In genomic region chr1:224114787-224115175, GRCh38 we compare ENCODE assay signal across 8 cellular contexts. TPM values are rescaled to one million over a fixed set of nuclear protein-coding genes. Genes with fewer than 3 reads are reported as not detected.
DNase-seq lines count a peak whose midpoint lies in the region; ATAC-seq and TF ChIP-seq lines count a peak whose summit lies in the region.

No MANE protein-coding gene starts in this region.

- H3K27me3 Mint-ChIP-seq in T-helper 1 cell treated with Interleukin-12 subunit alpha and Interleukin-12 subunit beta and Interleukin-4 antibody, amounts not matched to agents 30 μg/mL and 1 μg/mL, for 36 hours (ENCODE audit: low read depth): peaks cover 15% of the 10 kb centered on the region
- H3K27me3 Mint-ChIP-seq in T-cell: peaks cover 3 to 6% of the 10 kb centered on the region in 2 donors
- H3K27me3 Mint-ChIP-seq in progenitor cell of endocrine pancreas: no peaks in the 10 kb centered on the region

- POLR2A ChIA-PET in T-cell (lab: Charles Lee): interaction anchor here in 1 of 2 donors (1.4 kb wide), 1 partner anchor 320 kb away, joined by 4 read pairs; the partner anchor contains the start of gene WDR26

- H3K27ac Mint-ChIP-seq in T-helper 1 cell treated with Interleukin-12 subunit alpha and Interleukin-12 subunit beta and Interleukin-4 antibody, amounts not matched to agents 30 μg/mL and 1 μg/mL, for 36 hours: peak overlapping the region; percentile 77
- H3K27ac Mint-ChIP-seq in T-cell: peak overlapping the region; percentile 91 to 96
- peak overlapping the region; percentile 83 for H3K27ac Mint-ChIP-seq in progenitor cell of endocrine pancreas

- TF ChIP-seq CTCF in foreskin keratinocyte (conservative IDR thresholded peaks at IDR 0.05): no peak
- no peak for TF ChIP-seq CTCF in progenitor cell of endocrine pancreas (IDR thresholded peaks at IDR 0.05; ENCODE audit: unreplicated experiment)

- H3K4me3 Mint-ChIP-seq in T-helper 1 cell treated with Interleukin-12 subunit alpha and Interleukin-12 subunit beta and Interleukin-4 antibody, amounts not matched to agents 30 μg/mL and 1 μg/mL, for 36 hours: peak overlapping the region; percentile 87
- H3K4me3 Mint-ChIP-seq in T-cell (peak overlapping the region; percentile 88 to 93 (median 93)), progenitor cell of endocrine pancreas (ENCODE audit: low read depth) (peak overlapping the region; percentile 87)

- DNase-seq in T-helper 1 cell (no peak), T-cell (peak in 1 of 34 experiments; percentile 14), foreskin keratinocyte (no peak), progenitor cell of endocrine pancreas (ENCODE audit: low spot score, unreplicated experiment) (no peak), NCI-H1105 (lab: John Stamatoyannopoulos, UW) (no peak), SKM-1 treated with dmso at 0.1 percent for 144 hours (lab: John Stamatoyannopoulos, UW; ENCODE audit: unreplicated experiment) (no peak)

- H3K36me3 Mint-ChIP-seq in T-helper 1 cell treated with Interleukin-12 subunit alpha and Interleukin-12 subunit beta and Interleukin-4 antibody, amounts not matched to agents 30 μg/mL and 1 μg/mL, for 36 hours (ENCODE audit: low read depth): peaks cover 7% of the 10 kb centered on the region
- H3K36me3 Mint-ChIP-seq in T-cell: peaks cover 5% of the 10 kb centered on the region
- H3K36me3 Mint-ChIP-seq in progenitor cell of endocrine pancreas (ENCODE audit: insufficient read depth): no peaks in the 10 kb centered on the region

- no peaks in the 10 kb centered on the region for H3K27me3 ChIP-seq in foreskin keratinocyte

- peaks cover 18% of the 10 kb centered on the region for H3K4me1 ChIP-seq in foreskin keratinocyte

- peaks cover 29% of the 10 kb centered on the region for H3K4me1 Mint-ChIP-seq in T-helper 1 cell treated with Interleukin-12 subunit alpha and Interleukin-12 subunit beta and Interleukin-4 antibody, amounts not matched to agents 30 μg/mL and 1 μg/mL, for 36 hours (ENCODE audit: low read depth)
- H3K4me1 Mint-ChIP-seq in T-cell: peaks cover 35 to 44% (median 36%) of the 10 kb centered on the region in 3 donors
- peaks cover 13% of the 10 kb centered on the region for H3K4me1 Mint-ChIP-seq in progenitor cell of endocrine pancreas (ENCODE audit: low read depth)

- CTCF ChIA-PET in T-cell (lab: Charles Lee): interaction anchor here (0.7 to 3.1 kb wide), 3 partner anchors 154 to 342 kb away, joined by 3 to 34 read pairs (median 3); no protein-coding TSS in a partner anchor

- H3K27ac ChIP-seq in foreskin keratinocyte: peak overlapping the region; percentile 85

- ATAC-seq in T-cell (replicated peaks in 1 of 4) (peak in 2 of 4 experiments; percentile 2 to 3), foreskin keratinocyte (no peak), GM19351 (IDR thresholded peaks at IDR 0.05; ENCODE audit: unreplicated experiment) (no peak)

- no peaks in the 10 kb centered on the region for H3K9me3 Mint-ChIP-seq in T-helper 1 cell treated with Interleukin-12 subunit alpha and Interleukin-12 subunit beta and Interleukin-4 antibody, amounts not matched to agents 30 μg/mL and 1 μg/mL, for 36 hours
- H3K9me3 Mint-ChIP-seq in T-cell (no peaks in the 10 kb centered on the region), progenitor cell of endocrine pancreas (ENCODE audit: low read depth) (no peaks in the 10 kb centered on the region)

RNA-seq across cellular contexts. Expression of gene FBXO28, which starts 0.9 kb away (rescaled TPM):
- total RNA-seq in T-cell (10 to 100 TPM; 25.9 to 34.8 (median 33.3) TPM), foreskin keratinocyte (29.4 and 30.9 TPM in 2 replicates), progenitor cell of endocrine pancreas (31.9 and 33.5 TPM in 2 replicates)
- 8.2 and 8.4 TPM in 2 replicates for polyA plus RNA-seq in foreskin keratinocyte
